ENCODE assay signal across 10 cellular contexts in the genomic region with DNA sequence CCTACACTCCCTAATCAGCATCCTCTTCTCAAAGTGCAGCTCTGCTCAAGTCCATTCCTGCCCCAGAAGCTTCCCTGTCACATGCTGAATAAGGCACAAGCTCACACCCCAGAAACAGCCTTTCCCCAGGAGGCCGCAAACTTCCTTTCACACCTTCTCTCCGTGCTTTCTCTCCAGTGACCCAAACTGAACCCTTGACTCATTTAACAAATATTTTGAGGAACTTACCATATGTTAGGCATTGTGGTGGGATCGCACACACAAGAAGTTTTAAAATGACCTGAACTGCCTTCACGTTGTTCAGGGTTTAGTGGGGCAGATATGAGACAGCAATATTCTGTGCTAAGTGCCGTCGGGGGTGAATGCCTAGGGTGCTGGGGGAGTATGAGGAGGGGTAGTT.
DNase-seq lines count a peak whose midpoint lies in the region; ATAC-seq, FAIRE-seq and TF ChIP-seq lines count a peak whose summit lies in the region.
"Had no signal": no experiment of that assay in that cellular context is flagged by ENCODE, and none has a peak within 500 bp of the region (broad histone marks: within the 10 kb centered on the region; RNA-seq: fewer than 3 reads in every experiment).

No MANE protein-coding gene starts in this region.

- no peaks in the 10 kb centered on the region for H3K9me2 ChIP-seq in hepatocyte (replicated peaks; ENCODE audit: insufficient read depth)

- no peak overlapping the region for H2AFZ ChIP-seq in astrocyte (ENCODE audit: low read depth, low read length)
- H2AFZ ChIP-seq in hepatocyte = no peak overlapping the region

- peaks cover 3% of the 10 kb centered on the region for H3K36me3 Mint-ChIP-seq in astrocyte (ENCODE audit: low read depth, unreplicated experiment)
- H3K36me3 Mint-ChIP-seq: memory B cell had no signal

- H3K79me2 ChIP-seq in astrocyte (ENCODE audit: insufficient read depth, low read length) = no peaks in the 10 kb centered on the region
- no peaks in the 10 kb centered on the region for H3K79me2 ChIP-seq in hepatocyte

- no peak overlapping the region for H3K27ac Mint-ChIP-seq in astrocyte (ENCODE audit: unreplicated experiment)
- H3K27ac Mint-ChIP-seq: memory B cell had no signal

- TF ChIP-seq CTCF in astrocyte (IDR thresholded peaks at IDR 0.05; ENCODE audit: insufficient read depth, low read depth, low read length) (no peak), hepatocyte (IDR thresholded peaks at IDR 0.05; ENCODE audit: poor library complexity) (no peak)

- no peak overlapping the region for H3K27ac ChIP-seq in astrocyte (ENCODE audit: low read depth, low read length)
- no peak overlapping the region for H3K27ac ChIP-seq in hepatocyte

- H3K9me3 ChIP-seq in astrocyte (ENCODE audit: insufficient read depth, low read depth, low read length) (no peaks in the 10 kb centered on the region), hepatocyte (ENCODE audit: low read depth) (no peaks in the 10 kb centered on the region)

- WGBS in hepatocyte (ENCODE audit: low lambda C conversion rate, missing lambda C conversion rate) = 67% methylated on average over 6 of the region's 6 CpGs

- no peaks in the 10 kb centered on the region for H3K9me3 Mint-ChIP-seq in astrocyte (ENCODE audit: unreplicated experiment)
- H3K9me3 Mint-ChIP-seq: memory B cell had no signal

- peaks cover 20% of the 10 kb centered on the region for H3K4me1 Mint-ChIP-seq in astrocyte (ENCODE audit: low read depth, unreplicated experiment)

- H3K4me1 ChIP-seq in astrocyte (ENCODE audit: insufficient read depth, low read length) = peaks cover 17% of the 10 kb centered on the region
- H3K4me1 ChIP-seq in hepatocyte (ENCODE audit: insufficient read depth) = peaks cover 6% of the 10 kb centered on the region

- H3K27me3 Mint-ChIP-seq in astrocyte (ENCODE audit: low read depth, unreplicated experiment) = peaks cover 5% of the 10 kb centered on the region

- no peak overlapping the region for H3K4me3 Mint-ChIP-seq in astrocyte (ENCODE audit: unreplicated experiment)
- H3K4me3 Mint-ChIP-seq: memory B cell had no signal

- H3K4me3 ChIP-seq in astrocyte (ENCODE audit: insufficient read depth, low read depth, low read length) (no peak overlapping the region), hepatocyte (no peak overlapping the region)

- no peak overlapping the region for H3K9ac ChIP-seq in astrocyte (ENCODE audit: low read length)

- no peak for FAIRE-seq in astrocyte (lab: Jason Lieb, UNC)

- DNase-seq in GM04504 (ENCODE audit: low read depth) = peak; percentile 81
- DNase-seq in astrocyte (ENCODE audit: low read depth) = peak; percentile 74
- no peak for DNase-seq in NCI-H187 (lab: John Stamatoyannopoulos, UW)
- DNase-seq in stimulated activated CD4-positive, alpha-beta T cell treated with anti-CD3 and anti-CD28 coated beads, Interleukin-1b, Interleukin-23, amount 100 ng/mL, for 48 hours = no peak
- DNase-seq in 8988T = no peak
- no peak for DNase-seq in hepatocyte (ENCODE audit: low spot score)
- DNase-seq: DMS53 had no signal

- H3K36me3 ChIP-seq in astrocyte (ENCODE audit: insufficient read depth, low read length) (no peaks in the 10 kb centered on the region), hepatocyte (replicated peaks; ENCODE audit: insufficient read depth, low read depth) (no peaks in the 10 kb centered on the region)

- H3K4me2 ChIP-seq in astrocyte (ENCODE audit: low read length) = peak overlapping the region; percentile 51
- H3K4me2 ChIP-seq in hepatocyte = no peak overlapping the region

- H4K20me1 ChIP-seq in astrocyte (ENCODE audit: insufficient read depth, low read length) = no peaks in the 10 kb centered on the region
- H4K20me1 ChIP-seq in hepatocyte (ENCODE audit: insufficient read depth, poor library complexity, severe bottlenecking) = no peaks in the 10 kb centered on the region

- ATAC-seq in GM21423 (IDR thresholded peaks at IDR 0.05; ENCODE audit: unreplicated experiment) (peak; percentile 57), HG03342 (IDR thresholded peaks at IDR 0.05; ENCODE audit: unreplicated experiment) (peak; percentile 83)

- no peaks in the 10 kb centered on the region for H3K27me3 ChIP-seq in astrocyte (ENCODE audit: insufficient read depth, low read length)
- no peaks in the 10 kb centered on the region for H3K27me3 ChIP-seq in hepatocyte

Comparison
In these comparisons a context has a peak if more than half of its experiments do, and no peak if none do; other contexts are left out.
1. DNase-seq: peak in GM04504 (single experiment) and astrocyte (single experiment); none in NCI-H187 (0 of 2), stimulated activated CD4-positive, alpha-beta T cell treated with anti-CD3 and anti-CD28 coated beads, Interleukin-1b, Interleukin-23, amount 100 ng/mL, for 48 hours (single experiment), 8988T (single experiment) and hepatocyte (single experiment).